ENCODE assay signal across 1 cellular context in genomic region chr3:20254268-20255117, GRCh38.
TF ChIP-seq lines count a peak whose summit lies in the region.

No MANE protein-coding gene starts in this region.

TF ChIP-seq in K562, 482 proteins besides CTCF, POLR2A, EP300 and RAD21 (continued from another document):
- TF ChIP-seq ZNF407 (IDR thresholded peaks at IDR 0.05; ENCODE audit: low read depth) (no peak), ZFP30 (CRISPR knock-in tag; IDR thresholded peaks at IDR 0.05; ENCODE audit: borderline replicate concordance) (no peak), ZNF318 (IDR thresholded peaks at IDR 0.05; ENCODE audit: borderline replicate concordance in 1 of 2, low read depth in 1 of 2) (no peak), ZNF347 (CRISPR knock-in tag; IDR thresholded peaks at IDR 0.05; ENCODE audit: low read depth) (no peak), FOXK1 (CRISPR knock-in tag; IDR thresholded peaks at IDR 0.05; ENCODE audit: borderline replicate concordance) (no peak), ATF4 (CRISPR knock-in tag; IDR thresholded peaks at IDR 0.05) (no peak), CEBPZ (IDR thresholded peaks at IDR 0.05; ENCODE audit: borderline replicate concordance, low read depth, low read length) (no peak), KAT8 (IDR thresholded peaks at IDR 0.05; ENCODE audit: low read depth) (no peak), SREBF1 (IDR thresholded peaks at IDR 0.05; ENCODE audit: borderline replicate concordance, low read depth, low read length) (no peak), CBX3 (IDR thresholded peaks at IDR 0.05; ENCODE audit: borderline replicate concordance in 1 of 2, low read length in 2 of 2) (no peak)
